In genomic region chr16:626174-626765, GRCh38 we compare ENCODE assay signal across 1 cellular context.
TF ChIP-seq lines count a peak whose summit lies in the region.

No MANE protein-coding gene starts in this region.

TF ChIP-seq in K562, 482 proteins besides CTCF, POLR2A, EP300 and RAD21:
- TF ChIP-seq SAFB2 (IDR thresholded peaks at IDR 0.05; ENCODE audit: borderline replicate concordance, low read depth, low read length, severe bottlenecking) (no peak), ZKSCAN1 (IDR thresholded peaks at IDR 0.05; ENCODE audit: low read depth, low read length) (0 out of 2 replicates have a peak, but pooled peaks have one; percentile 38)
